In genomic region chrX:138648570-138648969, GRCh38 we compare ENCODE assay signal across 1 cellular context.
TF ChIP-seq lines count a peak whose summit lies in the region.

No MANE protein-coding gene starts in this region.

TF ChIP-seq in GM23338, 12 proteins besides CTCF, POLR2A, EP300 and RAD21 (continued from another document):
- TF ChIP-seq ZNF462 (CRISPR knock-in tag; IDR thresholded peaks at IDR 0.05) (no peak), REST (IDR thresholded peaks at IDR 0.05; ENCODE audit: unreplicated experiment) (no peak), EZH2phosphoT487 (IDR thresholded peaks at IDR 0.05; ENCODE audit: unreplicated experiment) (no peak), ZNF331 (CRISPR knock-in tag; IDR thresholded peaks at IDR 0.05; ENCODE audit: low read depth) (no peak), EZH2 (IDR thresholded peaks at IDR 0.05; ENCODE audit: low read depth, unreplicated experiment) (no peak), ETS1 (IDR thresholded peaks at IDR 0.05) (no peak), CREB1 (CRISPR knock-in tag; IDR thresholded peaks at IDR 0.05; ENCODE audit: low read depth) (no peak)
